ENCODE assay signal across 1 cellular context in genomic region chr1:45607407-45608074, GRCh38.
A peak's percentile ranks its signal among the peaks of the same experiment; 100 is the strongest.
TF ChIP-seq lines count a peak whose summit lies in the region.

No MANE protein-coding gene starts in this region.

TF ChIP-seq in H1, 55 proteins besides CTCF, POLR2A, EP300 and RAD21:
- TF ChIP-seq KDM4A (IDR thresholded peaks at IDR 0.05; ENCODE audit: low read depth, low read length, severe bottlenecking) = no peak
- no peak for TF ChIP-seq PHF8 (conservative IDR thresholded peaks at IDR 0.05; ENCODE audit: low read depth, low read length)
- peak; percentile 69; the same call in 1 of the 2 replicates for TF ChIP-seq POLR2AphosphoS5 (IDR thresholded peaks at IDR 0.05; ENCODE audit: low read depth, low read length)
- no peak for TF ChIP-seq BACH1 (IDR thresholded peaks at IDR 0.05; ENCODE audit: low read length)
- TF ChIP-seq RNF2 (IDR thresholded peaks at IDR 0.05; ENCODE audit: borderline replicate concordance, low read depth, low read length, missing control alignments, poor library complexity, severe bottlenecking) = no peak
- TF ChIP-seq TBP (IDR thresholded peaks at IDR 0.05; ENCODE audit: low read depth, low read length) = no peak
- TF ChIP-seq FOSL1 (IDR thresholded peaks at IDR 0.05; ENCODE audit: insufficient read depth, low read depth, low read length) = no peak
- TF ChIP-seq HDAC6 (IDR thresholded peaks at IDR 0.05; ENCODE audit: low read depth, low read length) = no peak
